In genomic region chr1:23727362-23727811, GRCh38 we compare ENCODE assay signal across 9 cellular contexts. TPM values are rescaled to one million over a fixed set of nuclear protein-coding genes. Genes with fewer than 3 reads are reported as not detected.
DNase-seq lines count a peak whose midpoint lies in the region; ATAC-seq and TF ChIP-seq lines count a peak whose summit lies in the region.
"Had no signal": no experiment of that assay in that cellular context is flagged by ENCODE, and none has a peak within 500 bp of the region (broad histone marks: within the 10 kb centered on the region; RNA-seq: fewer than 3 reads in every experiment).

No MANE protein-coding gene starts in this region.

- H3K36me3 ChIP-seq in upper lobe of right lung, result no peaks in the 10 kb centered on the region

- H3K27me3 Mint-ChIP-seq in T-cell, result no peaks in the 10 kb centered on the region
- H3K27me3 Mint-ChIP-seq: CD4-positive, CD25-positive, alpha-beta regulatory T cell had no signal

- peak; percentile 9 for DNase-seq in activated effector memory CD4-positive, alpha-beta T cell treated with anti-CD3 and anti-CD28 coated beads, Interleukin-2, amount 50 U/mL, for 16 hours
- DNase-seq in activated effector memory CD4-positive, alpha-beta T cell treated with Interleukin-2 at 50 U/mL for 16 hours, result no peak
- DNase-seq in SKM-1 (lab: John Stamatoyannopoulos, UW; ENCODE audit: unreplicated experiment), result peak; percentile 54
- DNase-seq in left lobe of liver (ENCODE audit: low spot score), result peak; percentile 86
- peak; percentile 93 for DNase-seq in upper lobe of right lung
- no peak for DNase-seq in DMS79 treated with DMSO at 0.1 percent for 48 hours (lab: John Stamatoyannopoulos, UW)
- DNase-seq in T-cell, result no peak
- DNase-seq in stimulated activated CD4-positive, alpha-beta T cell treated with anti-CD3 and anti-CD28 coated beads, Interleukin-12 subunit alpha, Interleukin-12 subunit beta, amount 100 ng/mL, for 4 hours, result no peak
- DNase-seq: CD4-positive, CD25-positive, alpha-beta regulatory T cell had no signal

- intact Hi-C loops in upper lobe of right lung (cut with DNase I), result no loop called here

- H3K9me3 ChIP-seq in upper lobe of right lung, result no peaks in the 10 kb centered on the region

- H3K27ac ChIP-seq in upper lobe of right lung, result peak overlapping the region; percentile 76

- POLR2A ChIA-PET in T-cell (lab: Charles Lee), result no interaction called here

- no peak overlapping the region for H3K4me3 ChIP-seq in upper lobe of right lung

- no peak overlapping the region for H3K27ac Mint-ChIP-seq in T-cell
- H3K27ac Mint-ChIP-seq: CD4-positive, CD25-positive, alpha-beta regulatory T cell had no signal

- no peaks in the 10 kb centered on the region for H3K27me3 ChIP-seq in upper lobe of right lung

- H3K36me3 Mint-ChIP-seq in T-cell, result no peaks in the 10 kb centered on the region

- H3K9me3 Mint-ChIP-seq in T-cell, result no peaks in the 10 kb centered on the region
- H3K9me3 Mint-ChIP-seq: CD4-positive, CD25-positive, alpha-beta regulatory T cell had no signal

- CTCF ChIA-PET in T-cell (lab: Charles Lee), result no interaction called here

- H3K4me1 Mint-ChIP-seq in T-cell, result peaks cover 0 to 5% (median 3%) of the 10 kb centered on the region in 3 donors

- peaks cover 26% of the 10 kb centered on the region for H3K4me1 ChIP-seq in upper lobe of right lung

- H3K4me3 Mint-ChIP-seq in T-cell, result no peak overlapping the region
- H3K4me3 Mint-ChIP-seq: CD4-positive, CD25-positive, alpha-beta regulatory T cell had no signal

- no peak for TF ChIP-seq CTCF in upper lobe of right lung (IDR thresholded peaks at IDR 0.05)

- ATAC-seq in left lobe of liver, result peak; percentile 86
- peak; percentile 98 for ATAC-seq in upper lobe of right lung
- ATAC-seq in T-cell (replicated peaks in 1 of 4), result no peak

RNA-seq across cellular contexts. Expression of gene ELOA, which starts 15.9 kb away (rescaled TPM):
- 35.2 TPM for total RNA-seq in left lobe of liver
- total RNA-seq in upper lobe of right lung, result 66.2 TPM
- total RNA-seq in T-cell, result 10 to 100 TPM; 26.0 to 32.8 (median 27.6) TPM

RNA-seq across cellular contexts. Expression of gene RPL11, which starts 35.8 kb away (rescaled TPM):
- total RNA-seq in left lobe of liver (306 TPM), upper lobe of right lung (895 TPM), T-cell (1,000 to 10,000 TPM; 1,758 to 2,043 (median 1,921) TPM)

RNA-seq across cellular contexts. Expression of gene PITHD1, which starts 50.8 kb away (rescaled TPM):
- 32.9 TPM for total RNA-seq in left lobe of liver
- 46.5 TPM for total RNA-seq in upper lobe of right lung
- 10 to 100 TPM; 60.7 to 87.1 (median 70.8) TPM for total RNA-seq in T-cell

Comparison
In these comparisons a context has a peak if more than half of its experiments do, and no peak if none do; other contexts are left out.
1. DNase-seq: peak in activated effector memory CD4-positive, alpha-beta T cell treated with anti-CD3 and anti-CD28 coated beads, Interleukin-2, amount 50 U/mL, for 16 hours (single experiment), SKM-1 (single experiment), left lobe of liver (single experiment) and upper lobe of right lung (single experiment); none in activated effector memory CD4-positive, alpha-beta T cell treated with Interleukin-2 at 50 U/mL for 16 hours (single experiment), DMS79 treated with DMSO at 0.1 percent for 48 hours (single experiment), T-cell (0 of 34) and stimulated activated CD4-positive, alpha-beta T cell treated with anti-CD3 and anti-CD28 coated beads, Interleukin-12 subunit alpha, Interleukin-12 subunit beta, amount 100 ng/mL, for 4 hours (single experiment).
2. ATAC-seq: peak in left lobe of liver (single experiment) and upper lobe of right lung (single experiment); none in T-cell (0 of 4).